8 cellular contexts compared by ENCODE assay signal in genomic region chr1:160291248-160292220, GRCh38. TPM values are rescaled to one million over a fixed set of nuclear protein-coding genes. Genes with fewer than 3 reads are reported as not detected.
DNase-seq lines count a peak whose midpoint lies in the region; ATAC-seq, FAIRE-seq and TF ChIP-seq lines count a peak whose summit lies in the region.

No MANE protein-coding gene starts in this region.

- H3K4me3 ChIP-seq in cardiac fibroblast (replicated peaks in 1 of 2; ENCODE audit: low read depth in 2 of 2, low read length in 2 of 2) (no peak overlapping the region), kidney (ENCODE audit: low read length in 2 of 2) (no peak overlapping the region)

- TF ChIP-seq CTCF in cardiac fibroblast (IDR thresholded peaks at IDR 0.05; ENCODE audit: low read depth, low read length) (peak; percentile 77), kidney (IDR thresholded peaks at IDR 0.05; ENCODE audit: borderline replicate concordance, extremely low read depth, insufficient read depth) (peak; percentile 84)

- no peak overlapping the region for H3K9ac ChIP-seq in kidney (ENCODE audit: low read length in 2 of 2)

- no peaks in the 10 kb centered on the region for H3K4me1 ChIP-seq in kidney (ENCODE audit: control insufficient read depth in 1 of 2, insufficient read depth in 1 of 2, low read depth in 1 of 2, low read length in 2 of 2)

- peak; percentile 33 for DNase-seq in GM04504 (ENCODE audit: low read depth)
- peak; percentile 78 for DNase-seq in NCI-H2227 treated with DMSO at 0.1 percent for 48 hours (lab: John Stamatoyannopoulos, UW)
- DNase-seq in activated CD4-positive, CD25-positive, alpha-beta regulatory T cell (lab: John Stamatoyannopoulos, UW): peak; percentile 14 to 51 (median 31)
- peak; percentile 80 to 82 for DNase-seq in cardiac fibroblast (ENCODE audit: low read depth in 2 of 2)
- DNase-seq in kidney: peak; percentile 61
- peak; percentile 27 to 56 for DNase-seq in stimulated activated CD4-positive, alpha-beta T cell treated with anti-CD3 and anti-CD28 coated beads, Interleukin-1b, Interleukin-23, amount 100 ng/mL, for 4 hours (ENCODE audit: low read depth in 2 of 2)

- TF ChIP-seq POLR2A in GM18505 (IDR thresholded peaks at IDR 0.05; ENCODE audit: borderline replicate concordance, extremely low read depth, insufficient read depth, insufficient read length): no peak

- H3K27ac ChIP-seq in kidney (ENCODE audit: low read depth in 2 of 2, low read length in 2 of 2): no peak overlapping the region

- FAIRE-seq in kidney (lab: Jason Lieb, UNC): no peak

- H3K36me3 ChIP-seq in kidney (ENCODE audit: control insufficient read depth in 1 of 2, insufficient read depth in 2 of 2, low read length in 2 of 2): peaks cover 63 to 73% of the 10 kb centered on the region in 2 donors

- H3K9me3 ChIP-seq in kidney (ENCODE audit: control insufficient read depth in 1 of 2, low read length in 2 of 2): no peaks in the 10 kb centered on the region

- ATAC-seq in HG02981 (IDR thresholded peaks at IDR 0.05; ENCODE audit: unreplicated experiment) (peak; percentile 78), GM18505 (IDR thresholded peaks at IDR 0.05; ENCODE audit: unreplicated experiment) (no peak)

- intact Hi-C loops in kidney (cut with DNase I): loop anchor here (10.0 kb wide), 1 partner anchor 97 kb away; the partner anchor contains the start of gene CASQ1

RNA-seq across cellular contexts. Expression of gene PEX19, which starts 6.6 kb away (rescaled TPM):
- total RNA-seq in kidney: 67.9 TPM
- 49.8 TPM for polyA plus RNA-seq in kidney (ENCODE audit: insufficient read depth, low read depth, low replicate concordance)

RNA-seq across cellular contexts. Expression of gene DCAF8, which starts 29.2 kb away (rescaled TPM):
- 136 TPM for total RNA-seq in kidney
- polyA plus RNA-seq in kidney (ENCODE audit: insufficient read depth, low read depth, low replicate concordance): 69.6 TPM

RNA-seq across cellular contexts. Expression of gene COPA, which starts 51.5 kb away (rescaled TPM):
- 160 TPM for total RNA-seq in kidney
- polyA plus RNA-seq in kidney (ENCODE audit: insufficient read depth, low read depth, low replicate concordance): 50.1 TPM

RNA-seq across cellular contexts. Expression of gene NCSTN, which starts 51.6 kb away (rescaled TPM):
- total RNA-seq in kidney: 109 TPM
- polyA plus RNA-seq in kidney (ENCODE audit: insufficient read depth, low read depth, low replicate concordance): 73.9 TPM

Comparison
In these comparisons a context has a peak if more than half of its experiments do, and no peak if none do; other contexts are left out.
1. DNase-seq: peak in every context shown above with its lines; median percentile 81 in cardiac fibroblast; 78 in NCI-H2227 treated with DMSO at 0.1 percent for 48 hours; 61 in kidney; 42 in stimulated activated CD4-positive, alpha-beta T cell treated with anti-CD3 and anti-CD28 coated beads, Interleukin-1b, Interleukin-23, amount 100 ng/mL, for 4 hours; 33 in GM04504; 31 in activated CD4-positive, CD25-positive, alpha-beta regulatory T cell.